In genomic region chr1:15598436-15598835, GRCh38 we compare ENCODE assay signal across 20 cellular contexts. TPM values are rescaled to one million over a fixed set of nuclear protein-coding genes. Genes with fewer than 3 reads are reported as not detected.
DNase-seq lines count a peak whose midpoint lies in the region; TF ChIP-seq lines count a peak whose summit lies in the region.
"Had no signal": no experiment of that assay in that cellular context is flagged by ENCODE, and none has a peak within 500 bp of the region (broad histone marks: within the 10 kb centered on the region; RNA-seq: fewer than 3 reads in every experiment).

No MANE protein-coding gene starts in this region.

- H3K36me3 Mint-ChIP-seq in nephron (ENCODE audit: low read depth), result no peaks in the 10 kb centered on the region
- H3K36me3 Mint-ChIP-seq: CD8-positive, alpha-beta T cell had no signal

- no peak for TF ChIP-seq POLR2A in lower leg skin (IDR thresholded peaks at IDR 0.05)

- H3K27ac Mint-ChIP-seq in nephron, result peak overlapping the region; percentile 41 to 81 (median 75)
- H3K27ac Mint-ChIP-seq: CD8-positive, alpha-beta T cell; HFFc6 had no signal

- 18 to 20% methylated on average over 2 of the region's 2 CpGs for WGBS in lower leg skin, 2 donors

- peak overlapping the region; percentile 30 for H3K4me3 ChIP-seq in SJCRH30
- H3K4me3 ChIP-seq in lower leg skin (ENCODE audit: low read depth, poor library complexity, severe bottlenecking), result no peak overlapping the region
- H3K4me3 ChIP-seq: BLaER1 treated with 17β-estradiol and CSF1 and Interleukin-3, amounts not matched to agents 10 nM and 100 nM; K562 had no signal

- no peaks in the 10 kb centered on the region for H3K27me3 Mint-ChIP-seq in nephron (ENCODE audit: low read depth)

- DNase-seq in DMS 273 (lab: John Stamatoyannopoulos, UW; ENCODE audit: unreplicated experiment) (peak; percentile 76), HCEC 1CT (peak; percentile 11), SJCRH30 (peak; percentile 68 to 86), hepatic stellate cell (ENCODE audit: low spot score) (no peak), lower leg skin (ENCODE audit: low spot score in 2 of 2) (no peak)
- no peak for DNase-seq in activated effector memory CD4-positive, alpha-beta T cell treated with Interleukin-2 at 50 U/mL for 16 hours
- DNase-seq: CD8-positive, alpha-beta T cell; GDM1; H7; HFFc6; MM.1S; NCI-H1048; NCI-H1417 treated with DMSO at 0.1 percent for 48 hours; NCI-H1930; NCI-H446 treated with DMSO at 0.1 percent for 48 hours; NCI-H526 treated with DMSO at 0.1 percent for 48 hours; SIG-M5 had no signal

- H3K9me3 ChIP-seq in SJCRH30 (replicated peaks), result no peaks in the 10 kb centered on the region
- H3K9me3 ChIP-seq: BLaER1 treated with 17β-estradiol and CSF1 and Interleukin-3, amounts not matched to agents 10 nM and 100 nM had no signal

- intact Hi-C loops in lower leg skin (cut with DNase I; ENCODE audit: low total_unique reads), result no loop called here

- H3K9me3 Mint-ChIP-seq in nephron, result no peaks in the 10 kb centered on the region
- H3K9me3 Mint-ChIP-seq: CD8-positive, alpha-beta T cell; HFFc6 had no signal

- H3K4me1 ChIP-seq in SJCRH30, result peaks cover 22% of the 10 kb centered on the region

- TF ChIP-seq CTCF in nephron (IDR thresholded peaks at IDR 0.05; ENCODE audit: unreplicated experiment in 3 of 3) (no peak), lower leg skin (IDR thresholded peaks at IDR 0.05) (no peak)

- H3K4me1 Mint-ChIP-seq in nephron, result peaks cover 39% of the 10 kb centered on the region

- H3K36me3 ChIP-seq in SJCRH30, result no peaks in the 10 kb centered on the region
- H3K36me3 ChIP-seq: BLaER1 treated with 17β-estradiol and CSF1 and Interleukin-3, amounts not matched to agents 10 nM and 100 nM had no signal

- peak overlapping the region; percentile 32 for H3K27ac ChIP-seq in SJCRH30
- H3K27ac ChIP-seq: BLaER1 treated with 17β-estradiol and CSF1 and Interleukin-3, amounts not matched to agents 10 nM and 100 nM had no signal

- H3K4me3 Mint-ChIP-seq in nephron, result peak overlapping the region in 2 of 3 experiments; percentile 26 to 48
- H3K4me3 Mint-ChIP-seq: CD8-positive, alpha-beta T cell; HFFc6 had no signal

- 0 out of 2 replicates have a peak, but pooled peaks cover 1% of the 10 kb centered on the region for H3K27me3 ChIP-seq in SJCRH30

RNA-seq across cellular contexts. Expression of gene AGMAT, which starts 13.6 kb away (rescaled TPM):
- not detected in 2 replicates for total RNA-seq in SJCRH30 (2014; rRNA removed; shearing (Covaris generic))
- under 1 TPM in 1 of 4 donors, not detected in 3; 0.54 TPM for total RNA-seq in lower leg skin
- total RNA-seq: K562 had no signal

RNA-seq across cellular contexts. Expression of gene DDI2, which starts 18.8 kb away (rescaled TPM):
- total RNA-seq in SJCRH30 (2014; rRNA removed; shearing (Covaris generic)), result 27.5 and 29.1 TPM in 2 replicates
- 10 to 100 TPM; 23.7 to 58.6 (median 37.0) TPM for total RNA-seq in lower leg skin

Comparison
In these comparisons a context has a peak if more than half of its experiments do, and no peak if none do; other contexts are left out.
1. DNase-seq: peak in DMS 273 (single experiment), HCEC 1CT (single experiment) and SJCRH30 (2 of 2); none in activated effector memory CD4-positive, alpha-beta T cell treated with Interleukin-2 at 50 U/mL for 16 hours (single experiment), hepatic stellate cell (single experiment) and lower leg skin (0 of 2).